Comparison of ENCODE assay signal across 14 cellular contexts in the genomic region with DNA sequence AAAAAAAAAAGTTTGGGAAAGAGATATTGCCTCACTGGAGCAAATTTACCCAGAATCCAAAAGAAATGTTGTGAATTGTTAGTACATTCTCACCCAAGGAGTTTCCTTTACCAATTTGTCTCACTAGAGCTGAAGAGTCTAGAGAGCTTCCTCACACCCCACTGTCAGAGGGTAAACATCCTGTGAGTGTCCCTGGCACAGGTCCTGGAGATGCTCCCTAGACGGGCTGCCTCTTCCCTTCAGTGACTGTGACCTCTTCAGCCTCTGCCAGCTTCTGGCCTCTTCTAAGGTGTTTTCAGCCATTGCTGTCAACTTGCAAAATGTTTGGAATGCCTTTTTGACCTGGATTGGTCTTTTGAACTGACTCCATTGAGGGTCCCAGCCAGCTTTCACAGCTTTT.
A peak's percentile ranks its signal among the peaks of the same experiment; 100 is the strongest.
DNase-seq lines count a peak whose midpoint lies in the region; ATAC-seq and TF ChIP-seq lines count a peak whose summit lies in the region.
"Had no signal": no experiment of that assay in that cellular context is flagged by ENCODE, and none has a peak within 500 bp of the region (broad histone marks: within the 10 kb centered on the region; RNA-seq: fewer than 3 reads in every experiment).

No MANE protein-coding gene starts in this region.

- no peak overlapping the region for H3K14ac ChIP-seq in IMR-90 (replicated peaks; ENCODE audit: low read depth, low read length)

- TF ChIP-seq EP300 in sigmoid colon (IDR thresholded peaks at IDR 0.05), result no peak

- no peak overlapping the region for H2AK9ac ChIP-seq in IMR-90 (replicated peaks; ENCODE audit: low read depth, low read length, poor library complexity)

- H4K5ac ChIP-seq in IMR-90 (ENCODE audit: low read depth, low read length), result peak overlapping the region; percentile 1; the same call in 1 of the 2 replicates

- no TSS peak for BruUV-seq in IMR-90 (replicated peaks; lab: Mats Ljungman, UMichigan)

- intact Hi-C loops in IMR-90 (cut with micrococcal nuclease), result no loop called here
- intact Hi-C loops in sigmoid colon (cut with DNase I), result no loop called here
- intact Hi-C loops in testis (cut with DNase I; ENCODE audit: low total_unique reads), result no loop called here

- peak overlapping the region; percentile 24; the same call in 2 of the 3 replicates for H2BK15ac ChIP-seq in IMR-90 (ENCODE audit: low read depth, low read length)

- no peaks in the 10 kb centered on the region for H3K9me3 ChIP-seq in BLaER1
- H3K9me3 ChIP-seq in IMR-90 (ENCODE audit: control insufficient read depth, insufficient read depth, low read length), result no peaks in the 10 kb centered on the region
- H3K9me3 ChIP-seq in sigmoid colon, result no peaks in the 10 kb centered on the region
- H3K9me3 ChIP-seq in testis, result no peaks in the 10 kb centered on the region

- H3K4me3 ChIP-seq in BLaER1 (no peak overlapping the region), IMR-90 (ENCODE audit: insufficient read depth, low read depth, low read length) (no peak overlapping the region), coronary artery (no peak overlapping the region), sigmoid colon (no peak overlapping the region), testis (no peak overlapping the region)

- TF ChIP-seq CTCF in IMR-90 (conservative IDR thresholded peaks at IDR 0.05; ENCODE audit: low read depth, low read length) (no peak), coronary artery (IDR thresholded peaks at IDR 0.05) (no peak), sigmoid colon (IDR thresholded peaks at IDR 0.05) (no peak), testis (IDR thresholded peaks at IDR 0.05) (no peak)

- DNase-seq in IMR-90 (no peak), coronary artery (ENCODE audit: low spot score) (no peak), sigmoid colon (no peak), hypothalamus (lab: John Stamatoyannopoulos, UW) (no peak), nucleus accumbens (lab: John Stamatoyannopoulos, UW) (no peak), testis (no peak)
- DNase-seq: activated CD4-positive, alpha-beta T cell treated with anti-CD3 and anti-CD28 coated beads, Interleukin-2, amount 50 U/mL, for 48 hours; activated gamma-delta T cell; GOT3; NCI-H1436; NCI-H526 treated with DMSO at 0.1 percent for 48 hours; RPMI8226 had no signal

- H2AFZ ChIP-seq in IMR-90 (replicated peaks; ENCODE audit: low read length, poor library complexity), result no peak overlapping the region

- H3K4me2 ChIP-seq in BLaER1, result peak overlapping the region; percentile 41
- H3K4me2 ChIP-seq in IMR-90 (ENCODE audit: low read depth, low read length), result no peak overlapping the region

- peak overlapping the region in 1 of 2 experiments; percentile 39; a peak in 2 of 4 replicates for H4K8ac ChIP-seq in IMR-90 (ENCODE audit: low read depth in 2 of 2, low read length in 2 of 2)

- peaks cover 7 to 50% of the 10 kb centered on the region in 2 experiments; a peak in 3 of 4 replicates for H3K79me1 ChIP-seq in IMR-90 (ENCODE audit: low read depth in 1 of 2, low read length in 2 of 2)

- H2BK5ac ChIP-seq in IMR-90 (ENCODE audit: low read depth, low read length, poor library complexity, severe bottlenecking), result no peak overlapping the region

- H3K4me1 ChIP-seq in BLaER1 (peaks cover 53% of the 10 kb centered on the region), IMR-90 (ENCODE audit: control insufficient read depth, insufficient read depth, low read length) (peaks cover 55% of the 10 kb centered on the region), sigmoid colon (peaks cover 0 to 97% (median 88%) of the 10 kb centered on the region in 4 donors), testis (peaks cover 30% of the 10 kb centered on the region)

- in situ Hi-C loops in IMR-90 (cut with MboI; ENCODE audit: low sequenced_read_pairs), result no loop called here

- no peak for TF ChIP-seq RAD21 in IMR-90 (IDR thresholded peaks at IDR 0.05; ENCODE audit: low read length)

- H3K23ac ChIP-seq in IMR-90 (ENCODE audit: low read depth, low read length), result no peak overlapping the region

- peak overlapping the region; percentile 49 for H3K4ac ChIP-seq in IMR-90 (ENCODE audit: low read depth, low read length)

- peak overlapping the region; percentile 86; the same call in 1 of the 2 replicates for H3K18ac ChIP-seq in IMR-90 (ENCODE audit: low read depth, low read length)

- WGBS in IMR-90 (ENCODE audit: extremely low coverage in 2 of 2, insufficient read length in 1 of 2), 2 experiments, result no CpG with 5 or more reads among the region's 1 CpG
- WGBS in sigmoid colon, 2 donors, result 45 to 65% methylated on average over 1 of the region's 1 CpG
- 50% methylated on average over 1 of the region's 1 CpG for WGBS in testis, 2 donors

- peaks cover 40% of the 10 kb centered on the region for H3K9me1 ChIP-seq in IMR-90 (ENCODE audit: insufficient read depth, low read length)

- POLR2A ChIA-PET in IMR-90 (lab: Charles Lee; ENCODE audit: unreplicated experiment), result no interaction called here

- H3K27me3 ChIP-seq in BLaER1 (no peaks in the 10 kb centered on the region), IMR-90 (ENCODE audit: control insufficient read depth, insufficient read depth, low read length) (no peaks in the 10 kb centered on the region), sigmoid colon (no peaks in the 10 kb centered on the region), testis (no peaks in the 10 kb centered on the region)

- peak overlapping the region; percentile 82 for H2AK5ac ChIP-seq in IMR-90 (ENCODE audit: low read depth, low read length)

- no peak overlapping the region for H3K9ac ChIP-seq in BLaER1
- H3K9ac ChIP-seq in IMR-90 (ENCODE audit: low read depth, low read length), result no peak overlapping the region

- dilution Hi-C loops in IMR-90 (cut with HindIII; ENCODE audit: low sequenced_read_pairs, unreplicated experiment), result no loop called here

- H3K56ac ChIP-seq in IMR-90 (ENCODE audit: extremely low read depth, insufficient read depth, low read length), result no peak overlapping the region

- H4K20me1 ChIP-seq in BLaER1 (no peaks in the 10 kb centered on the region), IMR-90 (ENCODE audit: insufficient read depth, low read length) (no peaks in the 10 kb centered on the region)

- 0 out of 2 replicates have a peak overlapping the region, but pooled peaks have one; percentile 10 for H3K27ac ChIP-seq in BLaER1
- no peak overlapping the region for H3K27ac ChIP-seq in IMR-90 (ENCODE audit: insufficient read depth, low read length)
- peak overlapping the region; percentile 74 to 94 for H3K27ac ChIP-seq in coronary artery
- peak overlapping the region; percentile 67 to 89 (median 86) for H3K27ac ChIP-seq in sigmoid colon
- no peak overlapping the region for H3K27ac ChIP-seq in testis

- TF ChIP-seq POLR2A in IMR-90 (IDR thresholded peaks at IDR 0.05; ENCODE audit: low read depth, low read length) (no peak), sigmoid colon (IDR thresholded peaks at IDR 0.05) (no peak), testis (IDR thresholded peaks at IDR 0.05) (no peak)

- peak overlapping the region; percentile 97; the same call in 1 of the 2 replicates for H2BK120ac ChIP-seq in IMR-90 (ENCODE audit: low read depth, low read length)

- H2BK20ac ChIP-seq in IMR-90 (ENCODE audit: low read depth, low read length), result peak overlapping the region; percentile 68; the same call in 1 of the 2 replicates

- ATAC-seq in IMR-90 (ENCODE audit: low read depth) (no peak), GM19395 (IDR thresholded peaks at IDR 0.05; ENCODE audit: unreplicated experiment) (no peak)

- H3K36me3 ChIP-seq in BLaER1, result peaks cover 63% of the 10 kb centered on the region
- peaks cover 4% of the 10 kb centered on the region; the same call in 1 of the 2 replicates for H3K36me3 ChIP-seq in IMR-90 (ENCODE audit: control insufficient read depth, insufficient read depth, low read length)
- no peaks in the 10 kb centered on the region for H3K36me3 ChIP-seq in sigmoid colon
- H3K36me3 ChIP-seq in testis (ENCODE audit: low read depth, missing control alignments), result no peaks in the 10 kb centered on the region

- CTCF ChIA-PET in IMR-90 (lab: Yijun Ruan, JAX), result no interaction called here

- peak overlapping the region; percentile 60 for H4K91ac ChIP-seq in IMR-90 (ENCODE audit: insufficient read depth, low read depth, low read length)

TF ChIP-seq in IMR-90, 13 proteins besides CTCF, POLR2A, EP300 and RAD21:
- TF ChIP-seq CEBPB (IDR thresholded peaks at IDR 0.05; ENCODE audit: low read depth, low read length), result no peak
- no peak for TF ChIP-seq FOS (IDR thresholded peaks at IDR 0.05; ENCODE audit: low read depth, low read length)
- TF ChIP-seq RFX5 (IDR thresholded peaks at IDR 0.05; ENCODE audit: low read depth, low read length), result no peak
- no peak for TF ChIP-seq MAFK (IDR thresholded peaks at IDR 0.05; ENCODE audit: low read depth, low read length)
- TF ChIP-seq, protein P1, sequence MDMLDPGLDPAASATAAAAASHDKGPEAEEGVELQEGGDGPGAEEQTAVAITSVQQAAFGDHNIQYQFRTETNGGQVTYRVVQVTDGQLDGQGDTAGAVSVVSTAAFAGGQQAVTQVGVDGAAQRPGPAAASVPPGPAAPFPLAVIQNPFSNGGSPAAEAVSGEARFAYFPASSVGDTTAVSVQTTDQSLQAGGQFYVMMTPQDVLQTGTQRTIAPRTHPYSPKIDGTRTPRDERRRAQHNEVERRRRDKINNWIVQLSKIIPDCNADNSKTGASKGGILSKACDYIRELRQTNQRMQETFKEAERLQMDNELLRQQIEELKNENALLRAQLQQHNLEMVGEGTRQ (IDR thresholded peaks at IDR 0.05; ENCODE audit: low read depth, low read length), result no peak
- no peak for TF ChIP-seq BHLHE40 (IDR thresholded peaks at IDR 0.05; ENCODE audit: low read depth, low read length)
- no peak for TF ChIP-seq MXI1 (IDR thresholded peaks at IDR 0.05; ENCODE audit: borderline replicate concordance, low read depth, low read length)

Comparison
In these comparisons a context has a peak if more than half of its experiments do, and no peak if none do; other contexts are left out.
1. H3K27ac ChIP-seq: peak in BLaER1 (single experiment), coronary artery (2 of 2) and sigmoid colon (4 of 4); none in IMR-90 (single experiment) and testis (0 of 2).